ENCODE assay signal across 8 cellular contexts in the genomic region with DNA sequence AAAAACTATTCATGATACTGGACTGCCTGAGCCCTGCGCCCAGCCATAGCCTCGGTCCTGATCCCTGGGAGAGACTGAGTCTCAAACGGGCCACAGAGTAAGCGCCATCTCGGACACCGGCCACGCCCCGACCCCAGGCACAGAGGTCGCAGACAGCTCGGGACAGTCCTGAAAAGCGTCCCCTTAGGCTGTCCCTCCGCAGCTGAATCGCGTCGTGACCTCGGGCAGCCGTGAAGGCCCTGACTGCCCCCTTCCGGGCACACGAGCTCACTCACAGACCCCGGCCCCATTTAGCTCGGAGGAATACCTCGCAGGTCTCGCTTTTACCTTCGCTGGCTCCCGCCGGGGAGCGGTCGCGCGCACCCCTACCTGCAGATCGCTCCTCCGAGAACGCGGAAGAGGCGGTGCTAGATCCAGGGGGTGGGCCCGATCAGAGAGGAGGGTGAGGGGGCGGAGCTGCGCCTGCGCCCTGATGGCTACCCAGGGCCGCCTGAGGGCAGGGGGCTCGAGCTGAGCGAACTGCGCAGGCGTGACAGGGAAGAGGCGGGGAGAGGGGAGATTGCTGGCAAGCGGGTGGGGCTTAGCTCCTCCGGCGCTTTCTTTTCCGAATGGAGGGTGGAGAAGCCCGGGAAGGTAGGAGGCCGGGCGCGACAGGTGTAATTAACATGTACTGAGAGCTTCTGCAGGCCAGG. TPM values are rescaled to one million over a fixed set of nuclear protein-coding genes. Genes with fewer than 3 reads are reported as not detected.
A peak's percentile ranks its signal among the peaks of the same experiment; 100 is the strongest.
DNase-seq lines count a peak whose midpoint lies in the region; ATAC-seq and TF ChIP-seq lines count a peak whose summit lies in the region.

MKNK1 (minus strand) TSS at position 411 of the 692 bp plus-strand sequence. CDS start 20,941 bp downstream, outside the sequence.

- DNase-seq in GM12865 (ENCODE audit: low read depth) (peak; percentile 97), NCI-H1417 (lab: John Stamatoyannopoulos, UW) (peak; percentile 90 to 98 (median 95)), T follicular helper cell (ENCODE audit: low read depth) (peak; percentile 99), adipocyte (ENCODE audit: low read depth) (peak; percentile 99), Right ventricle myocardium superior (peak; percentile 99), tibial nerve (ENCODE audit: low spot score in 2 of 2) (peak; percentile 88 to 90)

- H2AFZ ChIP-seq in parathyroid adenoma = peak within 1 kb of the TSS; percentile 86

- H3K27me3 ChIP-seq in adipocyte (replicated peaks; ENCODE audit: control insufficient read depth, insufficient read depth, low read length) (no peaks in the 10 kb centered on the region), parathyroid adenoma (ENCODE audit: control insufficient read depth, insufficient read depth, low read length) (no peaks in the 10 kb centered on the region), tibial nerve (no peaks in the 10 kb centered on the region)

- intact Hi-C loops in Right ventricle myocardium superior (cut with DNase I) = no loop called here

- H3K4me3 ChIP-seq in GM12865 (ENCODE audit: low read depth, low read length) (peak within 1 kb of the TSS; percentile 90), adipocyte (ENCODE audit: low read length) (peak within 1 kb of the TSS; percentile 98), parathyroid adenoma (ENCODE audit: low read depth, low read length) (peak within 1 kb of the TSS; percentile 83), tibial nerve (peak within 1 kb of the TSS; percentile 79 to 91 (median 85))

- peak within 1 kb of the TSS; percentile 77 for H3K4me2 ChIP-seq in parathyroid adenoma (ENCODE audit: low read length)

- H3K9ac ChIP-seq in adipocyte (ENCODE audit: low read length) (peak within 1 kb of the TSS; percentile 96), parathyroid adenoma (no peak within 1 kb of the TSS)

- 1 to 2% methylated on average over 40 to 51 of the region's 53 CpGs for WGBS in tibial nerve, 2 donors

- H3K4me1 ChIP-seq in adipocyte (ENCODE audit: control insufficient read depth, insufficient read depth, low read length) = peaks cover 18% of the 10 kb centered on the region
- H3K4me1 ChIP-seq in parathyroid adenoma = peaks cover 6% of the 10 kb centered on the region
- H3K4me1 ChIP-seq in tibial nerve = peaks cover 0 to 48% (median 11%) of the 10 kb centered on the region in 4 donors

- peak; percentile 85 to 96 for TF ChIP-seq EP300 in tibial nerve (IDR thresholded peaks at IDR 0.05)

- peak; percentile 55 to 95 for TF ChIP-seq POLR2A in tibial nerve (IDR thresholded peaks at IDR 0.05)

- no peaks in the 10 kb centered on the region for H3K9me3 ChIP-seq in adipocyte (ENCODE audit: control insufficient read depth, low read length)
- no peaks in the 10 kb centered on the region for H3K9me3 ChIP-seq in parathyroid adenoma (ENCODE audit: control insufficient read depth, low read length)
- H3K9me3 ChIP-seq in tibial nerve = no peaks in the 10 kb centered on the region

- no peaks in the 10 kb centered on the region for H3K79me2 ChIP-seq in parathyroid adenoma

- ATAC-seq in HG02642 (IDR thresholded peaks at IDR 0.05; ENCODE audit: poor library complexity, unreplicated experiment) = peak; percentile 98
- peak; percentile 97 for ATAC-seq in Right ventricle myocardium superior (ENCODE audit: poor library complexity)

- peaks cover 13% of the 10 kb centered on the region for H3K36me3 ChIP-seq in adipocyte (ENCODE audit: control insufficient read depth, insufficient read depth, low read length, severe bottlenecking)
- H3K36me3 ChIP-seq in parathyroid adenoma (ENCODE audit: control insufficient read depth, insufficient read depth, low read length) = no peaks in the 10 kb centered on the region
- H3K36me3 ChIP-seq in tibial nerve = peaks cover 0 to 22% (median 0%) of the 10 kb centered on the region in 3 donors

- peak within 1 kb of the TSS; percentile 60 for H3K27ac ChIP-seq in parathyroid adenoma
- peak within 1 kb of the TSS; percentile 57 to 89 (median 82) for H3K27ac ChIP-seq in tibial nerve

- TF ChIP-seq CTCF in GM12865 (IDR thresholded peaks at IDR 0.05; ENCODE audit: insufficient read depth, low read depth, low read length, missing control alignments) (peak; percentile 4), parathyroid adenoma (IDR thresholded peaks at IDR 0.05) (no peak), tibial nerve (IDR thresholded peaks at IDR 0.05) (peak in 2 of 5 experiments; percentile 23 to 37)

RNA-seq across cellular contexts. Expression of gene MKNK1, which starts in this region (rescaled TPM):
- total RNA-seq in Right ventricle myocardium superior = 37.7 TPM
- total RNA-seq in tibial nerve = 10 to 100 TPM; 52.4 to 75.0 (median 66.5) TPM

Comparison
In these comparisons a context has a peak if more than half of its experiments do, and no peak if none do; other contexts are left out.
1. Peak in every context shown above with its lines: DNase-seq, ATAC-seq, H3K4me3 ChIP-seq and H3K27ac ChIP-seq.